Comparison of ENCODE assay signal across 15 cellular contexts in the genomic region with DNA sequence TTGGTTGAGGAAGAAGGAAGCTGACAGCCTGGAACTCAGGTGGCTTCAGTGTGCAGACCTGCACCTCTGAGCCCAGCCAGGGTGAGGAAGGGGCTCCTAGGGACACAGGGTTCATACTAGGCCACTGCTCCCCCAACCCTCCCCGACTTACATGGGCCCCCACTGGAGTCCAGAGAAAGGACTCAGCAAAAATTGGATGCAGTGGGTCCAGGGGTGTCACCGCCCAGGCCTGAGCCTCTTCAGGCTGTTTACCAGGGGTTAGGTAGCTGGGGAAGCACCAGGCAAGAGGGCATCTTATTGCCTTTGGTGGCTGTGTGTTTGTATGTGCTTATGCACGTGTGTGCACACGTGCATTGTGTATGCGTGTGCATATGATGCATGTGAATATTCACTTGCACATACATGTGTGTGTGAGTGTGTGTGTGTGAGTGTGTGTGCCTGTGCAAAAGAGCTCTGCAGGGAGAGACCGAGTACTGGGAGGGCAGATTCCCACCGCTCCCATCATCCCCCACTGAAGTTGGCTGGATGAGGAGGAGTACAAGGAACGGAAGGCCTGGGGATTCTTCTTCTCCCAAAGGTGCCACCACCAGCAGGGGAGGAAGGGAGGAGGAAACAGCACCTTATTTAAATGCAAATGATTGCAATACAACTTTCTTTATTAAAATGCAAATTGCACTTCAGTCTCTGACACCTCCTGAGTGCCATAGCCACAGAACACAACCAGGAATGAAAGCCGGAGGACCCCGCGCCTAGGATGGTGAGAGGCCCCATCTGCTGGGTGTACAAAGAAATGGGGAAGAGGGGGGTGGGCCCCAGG.
"Had no signal": no experiment of that assay in that cellular context is flagged by ENCODE, and none has a peak within 500 bp of the region (broad histone marks: within the 10 kb centered on the region; RNA-seq: fewer than 3 reads in every experiment).

No MANE protein-coding gene starts in this region.

- H3K4me3 ChIP-seq: coronary artery, heart left ventricle, left lung, right atrium auricular region, tibial nerve, vagina had no signal

- FAIRE-seq: frontal cortex, kidney had no signal

- DNase-seq: activated CD4-positive, alpha-beta T cell treated with anti-CD3 and anti-CD28 coated beads, Interleukin-2, amount 10 ng/mL, durations not matched to agents 24 days and 14 days; activated CD4-positive, CD25-positive, alpha-beta regulatory T cell; activated naive CD4-positive, alpha-beta T cell treated with anti-CD3 and anti-CD28 coated beads, Interleukin-2, amount 50 U/mL, for 16 hours; activated T-cell treated with anti-CD3 and anti-CD28 coated beads, Interleukin-2, amount 50 U/mL, for 24 hours; effector CD4-positive, alpha-beta T cell had no signal

- ATAC-seq: activated CD8-positive, alpha-beta T cell treated with anti-CD3 and anti-CD28 coated beads for 36 hours; heart left ventricle; left lung; natural killer cell treated with Interleukin-12 subunit alpha and Interleukin-12 subunit beta and Interleukin-15 and Interleukin-18, amount 100 ng/mL, for 72 hours had no signal

- H3K27ac ChIP-seq: coronary artery, heart left ventricle, left lung, right atrium auricular region, tibial nerve, vagina had no signal

- H3K4me1 ChIP-seq: left lung, right atrium auricular region, tibial nerve had no signal

- H3K27me3 ChIP-seq: right atrium auricular region, vagina had no signal

- H3K9me3 ChIP-seq: heart left ventricle, left lung, right atrium auricular region, tibial nerve, vagina had no signal

- H3K36me3 ChIP-seq: heart left ventricle, left lung, right atrium auricular region, tibial nerve, vagina had no signal
